ENCODE assay signal across 9 cellular contexts in the genomic region with DNA sequence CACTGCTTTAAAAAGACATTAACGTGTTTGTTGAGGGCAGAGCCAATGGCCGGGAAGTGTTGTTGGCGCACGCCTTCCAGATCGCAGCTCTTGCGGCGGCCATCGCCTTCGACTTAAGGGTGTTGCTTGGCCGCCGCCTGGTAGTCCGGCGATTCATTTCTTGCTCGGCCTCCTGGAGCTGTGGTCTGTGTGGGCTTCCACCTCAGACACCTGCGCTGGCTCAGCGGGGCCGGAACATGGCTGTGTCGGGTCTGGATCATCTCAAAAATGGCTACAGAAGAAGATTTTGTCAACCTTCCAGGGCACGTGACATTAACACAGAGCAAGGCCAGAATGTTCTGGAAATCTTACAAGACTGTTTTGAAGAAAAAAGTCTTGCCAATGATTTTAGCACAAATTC.
"Had no signal": no experiment of that assay in that cellular context is flagged by ENCODE, and none has a peak within 500 bp of the region (broad histone marks: within the 10 kb centered on the region; RNA-seq: fewer than 3 reads in every experiment).

No MANE protein-coding gene starts in this region.

- H3K4me1 ChIP-seq: HAP-1 had no signal

- H3K4me3 ChIP-seq: GM23248, HAP-1, K562 had no signal

- H3K27ac ChIP-seq: GM23248 had no signal

- H3K9me3 ChIP-seq: HAP-1 had no signal

- H3K36me3 ChIP-seq: HAP-1 had no signal

- DNase-seq: GM23248, GOT3, H7, HFFc6, IMR-90, KG1 had no signal

- ATAC-seq: HCT116, K562 had no signal
